In genomic region chr20:31675828-31676533, GRCh38 we compare ENCODE assay signal across 1 cellular context.
A peak's percentile ranks its signal among the peaks of the same experiment; 100 is the strongest.
TF ChIP-seq lines count a peak whose summit lies in the region.

No MANE protein-coding gene starts in this region.

TF ChIP-seq in K562, 482 proteins besides CTCF, POLR2A, EP300 and RAD21 (continued from another document):
- TF ChIP-seq NCOA4 (IDR thresholded peaks at IDR 0.05; ENCODE audit: partially characterized antibody) (no peak), TCF7 (IDR thresholded peaks at IDR 0.05; ENCODE audit: borderline replicate concordance) (peak; percentile 83), CREB1 (IDR thresholded peaks at IDR 0.05) (peak; percentile 76; the same call in 1 of the 2 replicates), CREB1 (CRISPR knock-in tag; IDR thresholded peaks at IDR 0.05) (no peak), ADNP (tag; IDR thresholded peaks at IDR 0.05) (no peak), PATZ1 (CRISPR knock-in tag; IDR thresholded peaks at IDR 0.05; ENCODE audit: borderline replicate concordance) (0 out of 2 replicates have a peak, but pooled peaks have one; percentile 13), IRF1 (CRISPR knock-in tag; IDR thresholded peaks at IDR 0.05; ENCODE audit: borderline replicate concordance) (0 out of 2 replicates have a peak, but pooled peaks have one; percentile 39), KDM4B (IDR thresholded peaks at IDR 0.05; ENCODE audit: borderline replicate concordance in 2 of 2, low read depth in 1 of 2) (0 out of 4 replicates have a peak, but pooled peaks of 1 of the 2 experiments have one; percentile 53), ZFX (CRISPR knock-in tag; IDR thresholded peaks at IDR 0.05) (peak; percentile 49; the same call in 1 of the 2 replicates), FOSL1 (tag; conservative IDR thresholded peaks at IDR 0.05) (peak; percentile 77; the same call in 1 of the 2 replicates), SMAD4 (CRISPR knock-in tag; conservative IDR thresholded peaks at IDR 0.05) (peak; percentile 94), NR2C2 (CRISPR knock-in tag; IDR thresholded peaks at IDR 0.05) (peak; percentile 41; the same call in 1 of the 2 replicates), NR2C2 (tag; IDR thresholded peaks at IDR 0.05) (peak; percentile 82), UBTF (IDR thresholded peaks at IDR 0.05; ENCODE audit: borderline replicate concordance in 1 of 2, low read depth in 2 of 2, low read length in 2 of 2) (no peak; a peak in 1 of 4 replicates), ZBED1 (IDR thresholded peaks at IDR 0.05) (peak; percentile 94), SMAD3 (CRISPR knock-in tag; conservative IDR thresholded peaks at IDR 0.05) (peak; percentile 86), ARNT (IDR thresholded peaks at IDR 0.05) (peak in 1 of 2 experiments; percentile 91), HDAC8 (tag; IDR thresholded peaks at IDR 0.05) (no peak), NFRKB (IDR thresholded peaks at IDR 0.05; ENCODE audit: low read depth) (0 out of 2 replicates have a peak, but pooled peaks have one; percentile 6), GATA2 (CRISPR knock-in tag; IDR thresholded peaks at IDR 0.05) (peak; percentile 98), ZNF12 (CRISPR knock-in tag; IDR thresholded peaks at IDR 0.05) (no peak), RCOR1 (IDR thresholded peaks at IDR 0.05; ENCODE audit: borderline replicate concordance in 1 of 2, low read depth in 2 of 2, low read length in 2 of 2) (peak; percentile 89 to 95), RB1 (IDR thresholded peaks at IDR 0.05; ENCODE audit: low read depth) (peak; percentile 21; the same call in 1 of the 2 replicates), JUNB (CRISPR knock-in tag; conservative IDR thresholded peaks at IDR 0.05) (no peak), FOXJ3 (CRISPR knock-in tag; IDR thresholded peaks at IDR 0.05) (no peak)
